In the genomic region with DNA sequence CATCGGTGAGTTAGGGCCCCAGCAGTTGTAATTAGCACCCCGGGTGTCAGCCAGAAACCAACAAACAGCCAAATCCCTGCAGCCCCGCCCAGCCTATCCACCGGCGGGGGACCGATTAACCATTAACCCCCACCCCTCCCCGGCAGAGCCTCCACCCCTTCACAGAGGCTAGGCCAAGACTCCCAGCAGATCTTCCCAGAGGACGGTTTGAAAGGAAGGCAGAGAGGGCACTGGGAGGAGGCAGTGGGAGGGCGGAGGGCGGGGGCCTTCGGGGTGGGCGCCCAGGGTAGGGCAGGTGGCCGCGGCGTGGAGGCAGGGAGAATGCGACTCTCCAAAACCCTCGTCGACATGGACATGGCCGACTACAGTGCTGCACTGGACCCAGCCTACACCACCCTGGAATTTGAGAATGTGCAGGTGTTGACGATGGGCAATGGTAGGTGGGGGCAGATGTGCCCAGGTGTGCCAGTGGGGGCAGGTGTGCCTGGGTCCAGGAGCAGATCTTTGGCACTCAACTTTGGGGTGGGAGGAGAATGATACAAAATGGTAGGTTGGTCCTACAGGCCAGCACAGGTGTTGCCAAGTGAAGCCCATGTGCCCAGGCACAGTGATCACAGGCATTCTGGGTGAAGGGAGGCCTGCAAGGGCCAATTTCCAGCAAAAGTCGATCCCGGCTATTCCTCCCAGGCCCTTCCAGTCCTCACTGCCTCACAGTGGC, we compare ENCODE assay signal across 30 cellular contexts. TPM values are rescaled to one million over a fixed set of nuclear protein-coding genes. Genes with fewer than 3 reads are reported as not detected.
A peak's percentile ranks its signal among the peaks of the same experiment; 100 is the strongest.
DNase-seq lines count a peak whose midpoint lies in the region; ATAC-seq and TF ChIP-seq lines count a peak whose summit lies in the region.
"Had no signal": no experiment of that assay in that cellular context is flagged by ENCODE, and none has a peak within 500 bp of the region (broad histone marks: within the 10 kb centered on the region; RNA-seq: fewer than 3 reads in every experiment).

No MANE protein-coding gene starts in this region.

- H3K9me3 ChIP-seq in PC-9 (ENCODE audit: insufficient read depth, low read depth) (no peaks in the 10 kb centered on the region), osteoblast (ENCODE audit: low read depth, low read length) (no peaks in the 10 kb centered on the region), tibial artery (no peaks in the 10 kb centered on the region), SJCRH30 (replicated peaks) (no peaks in the 10 kb centered on the region)
- H3K9me3 ChIP-seq: esophagus muscularis mucosa, SK-N-SH, thoracic aorta had no signal

- no peak overlapping the region for H3K4me3 ChIP-seq in PC-9
- H3K4me3 ChIP-seq in osteoblast (ENCODE audit: insufficient read depth, low read length) = no peak overlapping the region
- H3K4me3 ChIP-seq in tibial artery = no peak overlapping the region
- no peak overlapping the region for H3K4me3 ChIP-seq in SJCRH30
- H3K4me3 ChIP-seq: esophagus muscularis mucosa, thoracic aorta had no signal

- H3K79me2 ChIP-seq in PC-9 (ENCODE audit: low read depth) (no peaks in the 10 kb centered on the region), osteoblast (ENCODE audit: insufficient read depth, low read length) (no peaks in the 10 kb centered on the region)
- H3K79me2 ChIP-seq: parathyroid adenoma had no signal

- peaks cover 17% of the 10 kb centered on the region; the same call in 1 of the 2 replicates for H3F3A ChIP-seq in PC-9 (ENCODE audit: insufficient read depth, low read depth)

- H3K4me1 ChIP-seq in PC-9 (replicated peaks; ENCODE audit: insufficient read depth) (peaks cover 14% of the 10 kb centered on the region), osteoblast (ENCODE audit: insufficient read depth, low read length) (peaks cover 3% of the 10 kb centered on the region), tibial artery (no peaks in the 10 kb centered on the region), SJCRH30 (no peaks in the 10 kb centered on the region)
- H3K4me1 ChIP-seq: esophagus muscularis mucosa had no signal

- H3K9me2 ChIP-seq in PC-9 (ENCODE audit: insufficient read depth) = no peaks in the 10 kb centered on the region
- H3K9me2 ChIP-seq: SK-N-SH had no signal

- H3K27me3 ChIP-seq in PC-9 (ENCODE audit: insufficient read depth, low read depth) = no peaks in the 10 kb centered on the region; the same call in 1 of the 2 replicates
- H3K27me3 ChIP-seq in osteoblast (ENCODE audit: insufficient read depth, low read length) = peaks cover 6% of the 10 kb centered on the region
- peaks cover 0 to 18% of the 10 kb centered on the region in 2 donors for H3K27me3 ChIP-seq in tibial artery
- peaks cover 39% of the 10 kb centered on the region for H3K27me3 ChIP-seq in SJCRH30

- intact Hi-C loops in PC-9 (cut with micrococcal nuclease; ENCODE audit: unreplicated experiment) = no loop called here
- intact Hi-C loops in tibial artery (cut with DNase I; ENCODE audit: low total_unique reads) = no loop called here

- no peaks in the 10 kb centered on the region for H3K36me3 ChIP-seq in PC-9 (ENCODE audit: low read depth)
- H3K36me3 ChIP-seq in osteoblast (ENCODE audit: insufficient read depth, low read length) = no peaks in the 10 kb centered on the region
- H3K36me3 ChIP-seq in tibial artery = no peaks in the 10 kb centered on the region
- H3K36me3 ChIP-seq in SJCRH30 = no peaks in the 10 kb centered on the region
- H3K36me3 ChIP-seq: esophagus muscularis mucosa, thoracic aorta had no signal

- DNase-seq in COLO668 (lab: John Stamatoyannopoulos, UW; ENCODE audit: unreplicated experiment) = peak; percentile 10
- DNase-seq in PC-9 = no peak
- DNase-seq in left lobe of liver (ENCODE audit: low spot score) = peak; percentile 90
- peak; percentile 58 for DNase-seq in osteoblast (ENCODE audit: insufficient read length, low spot score, missing footprints)
- no peak for DNase-seq in tibial artery
- no peak for DNase-seq in foreskin melanocyte
- DNase-seq in EL = no peak
- DNase-seq in SJCRH30 = no peak
- DNase-seq: activated CD8-positive, alpha-beta T cell treated with anti-CD3 and anti-CD28 coated beads for 36 hours; AML-193; amygdala; CD4-positive, alpha-beta T cell; DMS 273 treated with DMSO at 0.1 percent for 48 hours; effector memory CD8-positive, alpha-beta T cell; foreskin keratinocyte; IMR-90; NCI-H1092; NCI-H1930; NCI-H345; NCI-H82; right cardiac atrium; SK-N-SH; stimulated activated naive CD8-positive, alpha-beta T cell treated with anti-CD3 and anti-CD28 coated beads, Interleukin-15, Interleukin-2, amounts not matched to agents 100 U/mL and 50 U/mL, for 24 hours; T-helper 17 cell had no signal

- no peak overlapping the region for H3K27ac ChIP-seq in PC-9
- H3K27ac ChIP-seq in osteoblast (ENCODE audit: low read depth, low read length) = no peak overlapping the region
- no peak overlapping the region for H3K27ac ChIP-seq in tibial artery
- no peak overlapping the region for H3K27ac ChIP-seq in SJCRH30
- H3K27ac ChIP-seq: esophagus muscularis mucosa, foreskin keratinocyte, parathyroid adenoma, RWPE1, thoracic aorta had no signal

- POLR2A ChIA-PET in PC-9 (lab: Charles Lee; ENCODE audit: unreplicated experiment) = no interaction called here

- H3K4me2 ChIP-seq in PC-9 = 0 out of 2 replicates have a peak overlapping the region, but pooled peaks have one; percentile 9
- no peak overlapping the region for H3K4me2 ChIP-seq in osteoblast (ENCODE audit: insufficient read depth, low read length)
- H3K4me2 ChIP-seq: SK-N-SH had no signal

- no peak for TF ChIP-seq CTCF in PC-9 (conservative IDR thresholded peaks at IDR 0.05)
- no peak for TF ChIP-seq CTCF in osteoblast (IDR thresholded peaks at IDR 0.05; ENCODE audit: extremely low read depth, low read depth, low read length)
- TF ChIP-seq CTCF in tibial artery (IDR thresholded peaks at IDR 0.05) = no peak

- no TSS peak for BruUV-seq in PC-9 (replicated peaks; lab: Mats Ljungman, UMichigan)

- H2AFZ ChIP-seq in PC-9 (no peak overlapping the region), osteoblast (ENCODE audit: low read length) (no peak overlapping the region)
- H2AFZ ChIP-seq: parathyroid adenoma had no signal

- peak; percentile 78 for ATAC-seq in left lobe of liver
- ATAC-seq: activated CD8-positive, alpha-beta T cell treated with anti-CD3 and anti-CD28 coated beads for 36 hours; activated T-helper 17 cell treated with anti-CD3 and anti-CD28 coated beads, Interleukin-2, amount 50 U/mL, for 72 hours; effector memory CD8-positive, alpha-beta T cell; foreskin keratinocyte; natural killer cell treated with Interleukin-12 subunit alpha and Interleukin-12 subunit beta and Interleukin-15 and Interleukin-18, amount 100 ng/mL, for 72 hours; stimulated activated naive CD8-positive, alpha-beta T cell treated with anti-CD3 and anti-CD28 coated beads, Interleukin-15, Interleukin-2, amounts not matched to agents 100 U/mL and 50 U/mL, for 24 hours; T-helper 17 cell had no signal

- CTCF ChIA-PET in PC-9 (lab: Charles Lee) = no interaction called here

- H4K20me1 ChIP-seq in PC-9 (ENCODE audit: insufficient read depth) (no peaks in the 10 kb centered on the region), osteoblast (ENCODE audit: insufficient read depth, low read length) (no peaks in the 10 kb centered on the region)

RNA-seq across cellular contexts. Expression of a gene that starts 45.7 kb away (rescaled TPM):
- total RNA-seq in PC-9 (2021) = 0.13 and 0.58 TPM in 2 replicates
- 189 TPM for total RNA-seq in left lobe of liver
- total RNA-seq in osteoblast = not detected in 2 replicates
- not detected in 2 replicates for total RNA-seq in SJCRH30 (2014; rRNA removed; shearing (Covaris generic))
- total RNA-seq: activated CD8-positive, alpha-beta T cell treated with anti-CD3 and anti-CD28 coated beads for 36 hours; activated T-helper 17 cell treated with anti-CD3 and anti-CD28 coated beads, Interleukin-2, amount 50 U/mL, for 72 hours; CD4-positive, alpha-beta T cell; foreskin keratinocyte; IMR-90; natural killer cell treated with Interleukin-12 subunit alpha and Interleukin-12 subunit beta and Interleukin-15 and Interleukin-18, amount 100 ng/mL, for 72 hours; T-helper 17 cell had no signal

Comparison
In these comparisons a context has a peak if more than half of its experiments do, and no peak if none do; other contexts are left out.
1. DNase-seq: peak in COLO668 (single experiment), left lobe of liver (single experiment) and osteoblast (single experiment); none in PC-9 (0 of 2), tibial artery (0 of 2), foreskin melanocyte (single experiment), EL (single experiment) and SJCRH30 (0 of 2).
2. RNA of a gene that starts 45.7 kb away (total RNA-seq): 189 TPM in left lobe of liver (single experiment); 0.13 to 0.58 TPM in PC-9, not detected in osteoblast and not detected in SJCRH30; every median in the first group is over 100 times any median in the second.